In the genomic region with DNA sequence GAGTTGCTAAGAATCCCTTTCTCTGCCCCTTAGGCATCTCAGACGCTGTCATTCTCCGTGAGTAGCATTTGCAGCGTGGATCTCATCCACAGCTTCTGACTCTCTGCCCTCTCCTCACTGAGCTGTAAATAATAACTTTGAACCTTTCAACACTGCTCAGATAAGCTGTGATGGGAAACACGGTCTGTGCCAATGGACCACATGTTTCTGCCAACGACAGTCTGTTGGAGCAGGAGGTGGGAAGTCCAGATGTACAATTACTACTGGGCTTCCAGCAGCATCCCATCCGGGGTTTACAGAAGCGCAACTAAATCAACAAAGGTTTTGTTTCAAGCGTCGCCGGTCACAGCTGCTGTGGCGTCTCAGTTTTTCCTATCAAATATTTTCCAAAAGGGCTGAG, we compare ENCODE assay signal across 22 cellular contexts.
A peak's percentile ranks its signal among the peaks of the same experiment; 100 is the strongest.
DNase-seq lines count a peak whose midpoint lies in the region; ATAC-seq, FAIRE-seq and TF ChIP-seq lines count a peak whose summit lies in the region.
"Had no signal": no experiment of that assay in that cellular context is flagged by ENCODE, and none has a peak within 500 bp of the region (broad histone marks: within the 10 kb centered on the region; RNA-seq: fewer than 3 reads in every experiment).

No MANE protein-coding gene starts in this region.

- intact Hi-C loops in heart left ventricle (cut with DNase I) (no loop called here), colonic mucosa (cut with DNase I) (no loop called here), stomach (cut with DNase I; ENCODE audit: low total_unique reads) (no loop called here)

- DNase-seq in A172 (ENCODE audit: low spot score) (peak; percentile 26), NCI-H1092 treated with DMSO at 0.1 percent for 48 hours (lab: John Stamatoyannopoulos, UW) (peak; percentile 86), NCI-H510A treated with DMSO at 0.1 percent for 48 hours (lab: John Stamatoyannopoulos, UW) (peak; percentile 53), heart left ventricle (peak in 3 of 5 donors; percentile 6 to 52 (median 19)), frontal cortex (ENCODE audit: low spot score in 2 of 2) (no peak), colonic mucosa (no peak), medulla oblongata (ENCODE audit: extremely low spot score) (no peak), stomach (no peak)
- DNase-seq: ACHN; activated CD4-positive, alpha-beta T cell treated with anti-CD3 and anti-CD28 coated beads, Interleukin-2, amount 50 U/mL, for 48 hours; activated naive CD4-positive, alpha-beta T cell treated with anti-CD3 and anti-CD28 coated beads, Interleukin-2, amount 10 ng/mL, durations not matched to agents 7 days and 5 days; activated T-cell treated with anti-CD3 and anti-CD28 coated beads, Interleukin-2, amount 50 U/mL, for 24 hours; DND-41; hypothalamus; NCI-H1436 treated with DMSO at 0.1 percent for 48 hours; T-helper 1 cell had no signal

- H3K4me1 ChIP-seq in heart left ventricle: peaks cover 0 to 7% (median 0%) of the 10 kb centered on the region in 12 donors
- no peaks in the 10 kb centered on the region for H3K4me1 ChIP-seq in colonic mucosa
- H3K4me1 ChIP-seq in stomach: no peaks in the 10 kb centered on the region
- H3K4me1 ChIP-seq: ascending aorta had no signal

- TF ChIP-seq POLR2A in heart left ventricle (IDR thresholded peaks at IDR 0.05) (no peak), stomach (IDR thresholded peaks at IDR 0.05) (no peak)

- H3K9me3 ChIP-seq in heart left ventricle (no peaks in the 10 kb centered on the region), colonic mucosa (no peaks in the 10 kb centered on the region), stomach (no peaks in the 10 kb centered on the region)
- H3K9me3 ChIP-seq: ascending aorta, tibial nerve had no signal

- H3K4me3 ChIP-seq in heart left ventricle: no peak overlapping the region
- no peak overlapping the region for H3K4me3 ChIP-seq in colonic mucosa
- no peak overlapping the region for H3K4me3 ChIP-seq in stomach
- H3K4me3 ChIP-seq: ascending aorta, tibial nerve had no signal

- peak; percentile 82 to 92 (median 85) for ATAC-seq in heart left ventricle
- ATAC-seq: stimulated activated memory B cell treated with anti-CD40 and anti-IgM and Interleukin-4, amounts not matched to agents 10 μg/mL and 1 μg/mL and 100 μg/mL, for 72 hours had no signal

- H3K36me3 ChIP-seq in heart left ventricle (no peaks in the 10 kb centered on the region), colonic mucosa (no peaks in the 10 kb centered on the region), stomach (no peaks in the 10 kb centered on the region)
- H3K36me3 ChIP-seq: ascending aorta, tibial nerve had no signal

- H3K27me3 ChIP-seq in heart left ventricle: peaks cover 0 to 36% (median 10%) of the 10 kb centered on the region in 9 donors
- H3K27me3 ChIP-seq in colonic mucosa: no peaks in the 10 kb centered on the region
- H3K27me3 ChIP-seq in stomach: peaks cover 0 to 17% (median 0%) of the 10 kb centered on the region in 3 donors
- H3K27me3 ChIP-seq: ascending aorta, tibial nerve had no signal

- no peak for TF ChIP-seq CTCF in heart left ventricle (IDR thresholded peaks at IDR 0.05)
- no peak for TF ChIP-seq CTCF in colonic mucosa (IDR thresholded peaks at IDR 0.05)
- no peak for TF ChIP-seq CTCF in stomach (IDR thresholded peaks at IDR 0.05)

- FAIRE-seq in frontal cortex (lab: Jason Lieb, UNC): no peak
- FAIRE-seq: colon, endometrium had no signal

- no peak for TF ChIP-seq EP300 in stomach (IDR thresholded peaks at IDR 0.05)

- H3K27ac ChIP-seq in heart left ventricle (no peak overlapping the region), colonic mucosa (no peak overlapping the region), stomach (no peak overlapping the region)
- H3K27ac ChIP-seq: ascending aorta, tibial nerve, VCaP had no signal

- WGBS in heart left ventricle, 4 donors: 28 to 40% (median 36%) methylated on average over 11 of the region's 11 CpGs
- 23 to 41% (median 34%) methylated on average over 11 of the region's 11 CpGs for WGBS in stomach, 5 donors

- H3K9ac ChIP-seq in colonic mucosa (ENCODE audit: low read depth in 2 of 2, low read length in 2 of 2): no peak overlapping the region

Comparison
In these comparisons a context has a peak if more than half of its experiments do, and no peak if none do; other contexts are left out.
1. DNase-seq: peak in A172 (single experiment), NCI-H1092 treated with DMSO at 0.1 percent for 48 hours (single experiment), NCI-H510A treated with DMSO at 0.1 percent for 48 hours (single experiment) and heart left ventricle (3 of 5); none in frontal cortex (0 of 2), colonic mucosa (single experiment), medulla oblongata (single experiment) and stomach (single experiment).